Comparison of ENCODE assay signal across 21 cellular contexts in the genomic region with DNA sequence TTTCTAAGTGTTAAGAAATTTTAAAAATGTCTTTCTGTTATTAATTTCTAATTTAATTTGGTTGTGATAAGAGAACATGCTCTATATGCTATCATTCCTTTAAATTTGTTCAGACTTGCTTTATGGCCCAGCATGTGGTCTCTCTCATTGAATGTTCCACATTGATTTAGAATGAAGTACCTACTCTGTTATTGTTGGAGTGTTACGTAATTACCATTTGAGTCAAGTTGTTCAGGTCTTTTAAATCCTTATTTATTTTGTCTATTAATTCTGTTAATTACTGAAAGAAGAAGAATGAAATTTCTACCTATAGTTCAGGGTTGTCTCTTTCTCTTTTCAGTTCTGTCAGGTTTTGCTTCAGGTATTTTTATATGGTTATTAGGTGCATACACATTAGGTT.
"Had no signal": no experiment of that assay in that cellular context is flagged by ENCODE, and none has a peak within 500 bp of the region (broad histone marks: within the 10 kb centered on the region; RNA-seq: fewer than 3 reads in every experiment).

No MANE protein-coding gene starts in this region.

- H3K4me3 ChIP-seq: ascending aorta, esophagus muscularis mucosa, heart right ventricle, left ventricle myocardium inferior, tibial artery, uterus had no signal

- DNase-seq: activated CD4-positive, alpha-beta T cell treated with anti-CD3 and anti-CD28 coated beads for 1 hour; activated CD4-positive, alpha-beta T cell treated with anti-CD3 and anti-CD28 coated beads, Interleukin-2, amount 50 U/mL, for 4 hours; activated gamma-delta T cell; activated T-cell treated with anti-CD3 and anti-CD28 coated beads, Interleukin-2, amount 50 U/mL, for 72 hours; cortex of kidney; effector CD4-positive, alpha-beta T cell; heart right ventricle; immature natural killer cell; kidney glomerular epithelial cell; left ventricle myocardium inferior; nephron progenitor cell; nucleus accumbens; posterior cingulate gyrus; stimulated activated CD4-positive, alpha-beta T cell treated with anti-CD3 and anti-CD28 coated beads, Interleukin-2, amount 100 ng/mL, for 24 hours; stimulated activated naive CD8-positive, alpha-beta T cell treated with anti-CD3 and anti-CD28 coated beads, Interleukin-15, Interleukin-2, amounts not matched to agents 100 U/mL and 50 U/mL, for 24 hours; substantia nigra; tibial artery; uterus; WERI-Rb-1 had no signal
